In genomic region chr15:63188247-63188936, GRCh38 we compare ENCODE assay signal across 8 cellular contexts. TPM values are rescaled to one million over a fixed set of nuclear protein-coding genes. Genes with fewer than 3 reads are reported as not detected.
DNase-seq lines count a peak whose midpoint lies in the region; ATAC-seq and TF ChIP-seq lines count a peak whose summit lies in the region.

No MANE protein-coding gene starts in this region.

- peaks cover 26% of the 10 kb centered on the region for H3K4me1 Mint-ChIP-seq in endodermal cell

- WGBS in endodermal cell (ENCODE audit: insufficient coverage in 1 of 2, insufficient read length in 1 of 2), 2 experiments: 49 to 76% methylated on average over 4 to 10 of the region's 10 CpGs
- no CpG with 5 or more reads among the region's 10 CpGs for WGBS in trophoblast cell (ENCODE audit: extremely low coverage, insufficient coverage, insufficient read length)

- H2AK5ac ChIP-seq in trophoblast cell (ENCODE audit: low read length): no peak overlapping the region

- H3K9me3 ChIP-seq in OCI-LY7 (ENCODE audit: low read length): no peaks in the 10 kb centered on the region
- H3K9me3 ChIP-seq in endodermal cell (ENCODE audit: control insufficient read depth, low read length): no peaks in the 10 kb centered on the region
- H3K9me3 ChIP-seq in trophoblast cell (ENCODE audit: insufficient read depth, low read depth, low read length): no peaks in the 10 kb centered on the region

- TSS peak; percentile 42 for BruUV-seq in OCI-LY7 (replicated peaks; lab: Mats Ljungman, UMichigan)

- peak overlapping the region; percentile 87 for H3K4me3 ChIP-seq in GM12865 (ENCODE audit: low read depth, low read length)
- H3K4me3 ChIP-seq in OCI-LY7 (ENCODE audit: low read depth, low read length, poor library complexity, severe bottlenecking): peak overlapping the region; percentile 79
- peak overlapping the region; percentile 92 for H3K4me3 ChIP-seq in endodermal cell (ENCODE audit: low read length)
- H3K4me3 ChIP-seq in trophoblast cell (ENCODE audit: low read depth, low read length): peak overlapping the region; percentile 71

- H3K79me1 ChIP-seq in trophoblast cell (ENCODE audit: low read length): peaks cover 4% of the 10 kb centered on the region

- intact Hi-C loops in OCI-LY7 (cut with micrococcal nuclease; ENCODE audit: unreplicated experiment): no loop called here

- H3K4ac ChIP-seq in trophoblast cell (ENCODE audit: low read depth, low read length): no peak overlapping the region

- TF ChIP-seq CTCF in GM12865 (IDR thresholded peaks at IDR 0.05; ENCODE audit: insufficient read depth, low read depth, low read length, missing control alignments): no peak
- TF ChIP-seq CTCF in OCI-LY7 (conservative IDR thresholded peaks at IDR 0.05; ENCODE audit: low read length): no peak
- TF ChIP-seq CTCF in endodermal cell (conservative IDR thresholded peaks at IDR 0.05): no peak

- POLR2A ChIA-PET in OCI-LY7 (lab: Charles Lee): interaction anchor here (1.2 kb wide), 1 partner anchor 43 kb away, joined by 3 read pairs; no protein-coding TSS in a partner anchor

- peak overlapping the region; percentile 74 for H3K14ac ChIP-seq in trophoblast cell (ENCODE audit: low read length)

- CTCF ChIA-PET in OCI-LY7 (lab: Charles Lee; ENCODE audit: unreplicated experiment): no interaction called here

- H2AFZ ChIP-seq in OCI-LY7 (ENCODE audit: low read length) (peak overlapping the region; percentile 94), trophoblast cell (ENCODE audit: insufficient read depth, low read length, poor library complexity) (peak overlapping the region; percentile 77)

- H3K4me3 Mint-ChIP-seq in endodermal cell: peak overlapping the region; percentile 89

- H3K9me2 ChIP-seq in OCI-LY7 (ENCODE audit: insufficient read depth, low read length): no peaks in the 10 kb centered on the region

- peaks cover 39% of the 10 kb centered on the region for H3K4me1 ChIP-seq in OCI-LY7 (ENCODE audit: insufficient read depth, low read length, poor library complexity, severe bottlenecking)
- H3K4me1 ChIP-seq in endodermal cell (ENCODE audit: control insufficient read depth, insufficient read depth, low read length): peaks cover 5% of the 10 kb centered on the region
- peaks cover 0 to 10% of the 10 kb centered on the region in 2 experiments for H3K4me1 ChIP-seq in trophoblast cell (ENCODE audit: control insufficient read depth in 1 of 2, insufficient read depth in 2 of 2, low read length in 2 of 2)

- peak overlapping the region; percentile 84 for H4K8ac ChIP-seq in trophoblast cell (ENCODE audit: low read depth, low read length)

- no peak overlapping the region for H2BK5ac ChIP-seq in trophoblast cell (ENCODE audit: low read depth, low read length, poor library complexity)

- H3K27ac ChIP-seq in OCI-LY7 (ENCODE audit: low read depth, low read length, poor library complexity, severe bottlenecking): no peak overlapping the region
- H3K27ac ChIP-seq in endodermal cell (ENCODE audit: low read depth, low read length): peak overlapping the region; percentile 87
- no peak overlapping the region for H3K27ac ChIP-seq in trophoblast cell (ENCODE audit: low read depth, low read length)

- no peak overlapping the region for H3K23ac ChIP-seq in trophoblast cell (ENCODE audit: low read length)

- peak overlapping the region; percentile 43 for H3K9ac ChIP-seq in endodermal cell (ENCODE audit: extremely low read depth, low read length, poor library complexity, severe bottlenecking)
- H3K9ac ChIP-seq in trophoblast cell (ENCODE audit: low read length): no peak overlapping the region

- H3K36me3 Mint-ChIP-seq in endodermal cell (ENCODE audit: low read depth): no peaks in the 10 kb centered on the region

- peak overlapping the region; percentile 96 for H3K27ac Mint-ChIP-seq in endodermal cell

- H3K27me3 Mint-ChIP-seq in endodermal cell (ENCODE audit: insufficient read depth): peaks cover 9% of the 10 kb centered on the region

- H3K4me2 ChIP-seq in OCI-LY7 (ENCODE audit: low read length) (peak overlapping the region; percentile 89), trophoblast cell (ENCODE audit: low read length) (peak overlapping the region; percentile 97)

- peak overlapping the region; percentile 81 for H4K12ac ChIP-seq in trophoblast cell (ENCODE audit: low read depth, low read length)

- H2BK120ac ChIP-seq in trophoblast cell (ENCODE audit: insufficient read depth, low read length, poor library complexity): no peak overlapping the region

- H4K20me1 ChIP-seq in OCI-LY7 (ENCODE audit: insufficient read depth, low read length): no peaks in the 10 kb centered on the region

- H4K91ac ChIP-seq in trophoblast cell (ENCODE audit: low read depth, low read length): peak overlapping the region; percentile 26

- peaks cover 37% of the 10 kb centered on the region for H3K79me2 ChIP-seq in OCI-LY7 (ENCODE audit: insufficient read depth, low read depth, low read length)
- H3K79me2 ChIP-seq in trophoblast cell (ENCODE audit: control insufficient read depth, insufficient read depth, low read length, poor library complexity): peaks cover 4% of the 10 kb centered on the region

- H3K9me3 Mint-ChIP-seq in endodermal cell: no peaks in the 10 kb centered on the region

- H2BK12ac ChIP-seq in trophoblast cell (ENCODE audit: low read length): no peak overlapping the region

- H3K36me3 ChIP-seq in OCI-LY7 (ENCODE audit: insufficient read depth, low read length) (no peaks in the 10 kb centered on the region), endodermal cell (ENCODE audit: control insufficient read depth, insufficient read depth, low read length) (no peaks in the 10 kb centered on the region), trophoblast cell (ENCODE audit: control insufficient read depth in 1 of 2, insufficient read depth in 2 of 2, low read length in 2 of 2) (no peaks in the 10 kb centered on the region)

- peaks cover 7% of the 10 kb centered on the region for H3K27me3 ChIP-seq in endodermal cell (ENCODE audit: control insufficient read depth, insufficient read depth, low read length, poor library complexity, severe bottlenecking)
- H3K27me3 ChIP-seq in trophoblast cell (ENCODE audit: insufficient read depth, low read length): no peaks in the 10 kb centered on the region

- no peak overlapping the region for H3K18ac ChIP-seq in trophoblast cell (ENCODE audit: low read length)

- DNase-seq in GM12865 (ENCODE audit: low read depth) (peak; percentile 75), OCI-LY7 (ENCODE audit: low spot score) (no peak), endodermal cell (no peak), trophoblast cell (no peak), DMS79 (lab: John Stamatoyannopoulos, UW) (no peak)
- DNase-seq in central memory CD4-positive, alpha-beta T cell: no peak

- ATAC-seq in GM18858 (IDR thresholded peaks at IDR 0.05; ENCODE audit: unreplicated experiment): no peak
- ATAC-seq in HG03469 (IDR thresholded peaks at IDR 0.05; ENCODE audit: unreplicated experiment): no peak

RNA-seq across cellular contexts. Expression of gene RAB8B, which starts 1.0 kb away (rescaled TPM):
- total RNA-seq in OCI-LY7 (2014; rRNA removed; shearing (Covaris generic)): 4.9 and 9.5 TPM in 2 replicates
- 18.6 and 18.7 TPM in 2 replicates for total RNA-seq in OCI-LY7 (2022)
- 10 to 100 TPM; 21.9 to 28.8 TPM for total RNA-seq in endodermal cell
- polyA plus RNA-seq in endodermal cell (2013, experiment 1 of 2): 27.5 TPM
- 27.5 TPM for polyA plus RNA-seq in endodermal cell (2013, experiment 2 of 2)
- polyA plus RNA-seq in trophoblast cell (2013): 72.5 and 74.2 TPM in 2 replicates

RNA-seq across cellular contexts. Expression of gene RPS27L, which starts 31.1 kb away (rescaled TPM):
- 41.3 and 55.5 TPM in 2 replicates for total RNA-seq in OCI-LY7 (2014; rRNA removed; shearing (Covaris generic))
- total RNA-seq in OCI-LY7 (2022): 60.3 and 77.1 TPM in 2 replicates
- 10 to 100 TPM; 56.2 to 68.8 TPM for total RNA-seq in endodermal cell
- 187 TPM for polyA plus RNA-seq in endodermal cell (2013, experiment 1 of 2)
- polyA plus RNA-seq in endodermal cell (2013, experiment 2 of 2): 190 TPM
- polyA plus RNA-seq in trophoblast cell (2013): 222 TPM in 2 replicates
